Comparison of ENCODE assay signal across 10 cellular contexts in genomic region chrX:150299579-150299978, GRCh38.
"Had no signal": no experiment of that assay in that cellular context is flagged by ENCODE, and none has a peak within 500 bp of the region (broad histone marks: within the 10 kb centered on the region; RNA-seq: fewer than 3 reads in every experiment).

No MANE protein-coding gene starts in this region.

- H3K9ac ChIP-seq: GM23248 had no signal

- H3K4me1 ChIP-seq: HAP-1 had no signal

- H3K9me3 Mint-ChIP-seq: HFFc6, IgD-negative memory B cell had no signal

- ATAC-seq: HCT116, HepG2 had no signal

- H3K36me3 ChIP-seq: HAP-1 had no signal

- H3K4me3 ChIP-seq: GM23248, HAP-1 had no signal

- H3K27ac ChIP-seq: GM23248, HL-60 had no signal

- DNase-seq: GM23248, GOT3, H7, HFFc6, KBM-7 had no signal

- H3K27me3 Mint-ChIP-seq: IgD-negative memory B cell had no signal

- H3K36me3 Mint-ChIP-seq: IgD-negative memory B cell had no signal

- FAIRE-seq: HepG2 had no signal

- H2AFZ ChIP-seq: GM23248 had no signal

- H3K4me1 Mint-ChIP-seq: IgD-negative memory B cell had no signal

- H3K9me3 ChIP-seq: HAP-1 had no signal

- H3K4me3 Mint-ChIP-seq: HFFc6, IgD-negative memory B cell had no signal

- H3K27ac Mint-ChIP-seq: HFFc6, IgD-negative memory B cell had no signal
